25 cellular contexts compared by ENCODE assay signal in the genomic region with DNA sequence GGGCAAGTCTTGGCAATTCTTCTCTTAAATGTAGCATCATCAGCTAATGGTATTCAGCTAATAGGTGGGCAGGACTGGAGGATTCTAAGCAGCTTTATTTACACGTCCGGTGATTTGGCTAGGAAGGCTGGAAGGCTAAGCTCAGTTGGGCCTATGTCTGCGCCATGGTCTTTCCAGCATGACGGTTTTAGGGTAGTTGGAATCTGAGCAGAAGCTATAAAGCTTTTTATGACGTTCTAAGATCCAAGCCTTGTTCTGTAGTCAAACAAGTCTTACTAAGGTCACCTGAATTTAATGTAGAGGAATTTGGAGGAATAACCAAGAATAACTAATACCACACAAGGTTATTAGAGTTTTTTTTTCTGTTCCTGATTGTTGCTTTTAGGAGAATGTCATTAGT.
DNase-seq lines count a peak whose midpoint lies in the region; ATAC-seq and TF ChIP-seq lines count a peak whose summit lies in the region.
"Had no signal": no experiment of that assay in that cellular context is flagged by ENCODE, and none has a peak within 500 bp of the region (broad histone marks: within the 10 kb centered on the region; RNA-seq: fewer than 3 reads in every experiment).

No MANE protein-coding gene starts in this region.

- H3K4me1 ChIP-seq in CD4-positive, CD25-positive, alpha-beta regulatory T cell (ENCODE audit: control insufficient read depth, insufficient read depth, low read length, poor library complexity, severe bottlenecking), result peaks cover 37% of the 10 kb centered on the region
- H3K4me1 ChIP-seq in mucosa of descending colon (ENCODE audit: low read depth), result peaks cover 7% of the 10 kb centered on the region

- H3K36me3 ChIP-seq in CD4-positive, CD25-positive, alpha-beta regulatory T cell (ENCODE audit: control insufficient read depth, insufficient read depth, low read length), result peaks cover 28% of the 10 kb centered on the region
- H3K36me3 ChIP-seq in mucosa of descending colon (ENCODE audit: low read depth), result no peaks in the 10 kb centered on the region
- H3K36me3 ChIP-seq: adrenal gland, left ventricle myocardium inferior had no signal

- peaks cover 42% of the 10 kb centered on the region for H3K4me1 Mint-ChIP-seq in activated CD4-positive, alpha-beta T cell treated with anti-CD3 and anti-CD28 coated beads, Interleukin-2, amount 10 ng/mL, durations not matched to agents 24 days and 14 days
- peaks cover 65% of the 10 kb centered on the region for H3K4me1 Mint-ChIP-seq in activated CD4-positive, alpha-beta T cell treated with anti-CD3 and anti-CD28 coated beads for 36 hours
- peaks cover 45 to 90% (median 67%) of the 10 kb centered on the region in 4 donors for H3K4me1 Mint-ChIP-seq in CD4-positive, CD25-positive, alpha-beta regulatory T cell
- H3K4me1 Mint-ChIP-seq in activated T-helper 17 cell treated with anti-CD3 and anti-CD28 coated beads, Interleukin-2, amount 50 U/mL, for 72 hours, result peaks cover 55% of the 10 kb centered on the region
- H3K4me1 Mint-ChIP-seq: endodermal cell had no signal

- H3K4me3 ChIP-seq in CD4-positive, CD25-positive, alpha-beta regulatory T cell (ENCODE audit: low read depth, low read length), result no peak overlapping the region
- no peak overlapping the region for H3K4me3 ChIP-seq in mucosa of descending colon
- H3K4me3 ChIP-seq: adrenal gland, GM23248, left ventricle myocardium inferior, Peyer's patch had no signal

- no peak overlapping the region for H3K4me3 Mint-ChIP-seq in activated CD4-positive, alpha-beta T cell treated with anti-CD3 and anti-CD28 coated beads, Interleukin-2, amount 10 ng/mL, durations not matched to agents 24 days and 14 days
- H3K4me3 Mint-ChIP-seq in activated CD4-positive, alpha-beta T cell treated with anti-CD3 and anti-CD28 coated beads for 36 hours, result no peak overlapping the region
- H3K4me3 Mint-ChIP-seq in CD4-positive, CD25-positive, alpha-beta regulatory T cell, result peak overlapping the region in 2 of 4 donors; percentile 21 to 25
- no peak overlapping the region for H3K4me3 Mint-ChIP-seq in activated T-helper 17 cell treated with anti-CD3 and anti-CD28 coated beads, Interleukin-2, amount 50 U/mL, for 72 hours
- H3K4me3 Mint-ChIP-seq: endodermal cell; stimulated activated memory B cell treated with anti-CD40 and anti-IgM and Interleukin-4, amounts not matched to agents 10 μg/mL and 1 μg/mL and 100 μg/mL, for 72 hours; type B pancreatic cell had no signal

- H3K27me3 Mint-ChIP-seq in activated CD4-positive, alpha-beta T cell treated with anti-CD3 and anti-CD28 coated beads, Interleukin-2, amount 10 ng/mL, durations not matched to agents 24 days and 14 days, result no peaks in the 10 kb centered on the region
- no peaks in the 10 kb centered on the region for H3K27me3 Mint-ChIP-seq in activated CD4-positive, alpha-beta T cell treated with anti-CD3 and anti-CD28 coated beads for 36 hours
- peaks cover 5% of the 10 kb centered on the region for H3K27me3 Mint-ChIP-seq in CD4-positive, CD25-positive, alpha-beta regulatory T cell
- H3K27me3 Mint-ChIP-seq in activated T-helper 17 cell treated with anti-CD3 and anti-CD28 coated beads, Interleukin-2, amount 50 U/mL, for 72 hours, result no peaks in the 10 kb centered on the region
- H3K27me3 Mint-ChIP-seq: stimulated activated memory B cell treated with anti-CD40 and anti-IgM and Interleukin-4, amounts not matched to agents 10 μg/mL and 1 μg/mL and 100 μg/mL, for 72 hours; type B pancreatic cell had no signal

- no peak for TF ChIP-seq CTCF in mucosa of descending colon (IDR thresholded peaks at IDR 0.05)

- intact Hi-C loops in activated CD4-positive, alpha-beta T cell treated with anti-CD3 and anti-CD28 coated beads, Interleukin-2, amount 10 ng/mL, durations not matched to agents 24 days and 14 days (cut with micrococcal nuclease), result no loop called here
- intact Hi-C loops in activated CD4-positive, alpha-beta T cell treated with anti-CD3 and anti-CD28 coated beads for 36 hours (cut with DNase I, micrococcal nuclease), result no loop called here
- intact Hi-C loops in mucosa of descending colon (cut with DNase I, micrococcal nuclease), result no loop called here

- peaks cover 4% of the 10 kb centered on the region for H3K9me3 Mint-ChIP-seq in activated CD4-positive, alpha-beta T cell treated with anti-CD3 and anti-CD28 coated beads, Interleukin-2, amount 10 ng/mL, durations not matched to agents 24 days and 14 days
- peaks cover 6% of the 10 kb centered on the region for H3K9me3 Mint-ChIP-seq in activated CD4-positive, alpha-beta T cell treated with anti-CD3 and anti-CD28 coated beads for 36 hours (ENCODE audit: low read depth)
- H3K9me3 Mint-ChIP-seq in CD4-positive, CD25-positive, alpha-beta regulatory T cell, result peaks cover 0 to 5% (median 0%) of the 10 kb centered on the region in 7 donors
- no peaks in the 10 kb centered on the region for H3K9me3 Mint-ChIP-seq in activated T-helper 17 cell treated with anti-CD3 and anti-CD28 coated beads, Interleukin-2, amount 50 U/mL, for 72 hours

- H3K36me3 Mint-ChIP-seq in activated CD4-positive, alpha-beta T cell treated with anti-CD3 and anti-CD28 coated beads, Interleukin-2, amount 10 ng/mL, durations not matched to agents 24 days and 14 days (ENCODE audit: low read depth), result peaks cover 64% of the 10 kb centered on the region
- H3K36me3 Mint-ChIP-seq in activated CD4-positive, alpha-beta T cell treated with anti-CD3 and anti-CD28 coated beads for 36 hours (ENCODE audit: low read depth), result peaks cover 50% of the 10 kb centered on the region
- peaks cover 29% of the 10 kb centered on the region for H3K36me3 Mint-ChIP-seq in CD4-positive, CD25-positive, alpha-beta regulatory T cell
- peaks cover 73% of the 10 kb centered on the region for H3K36me3 Mint-ChIP-seq in activated T-helper 17 cell treated with anti-CD3 and anti-CD28 coated beads, Interleukin-2, amount 50 U/mL, for 72 hours (ENCODE audit: low read depth)

- peak; percentile 37 for DNase-seq in activated CD4-positive, alpha-beta T cell treated with anti-CD3 and anti-CD28 coated beads, Interleukin-2, amount 10 ng/mL, durations not matched to agents 24 days and 14 days
- no peak for DNase-seq in activated CD4-positive, alpha-beta T cell treated with anti-CD3 and anti-CD28 coated beads for 36 hours
- DNase-seq in CD4-positive, CD25-positive, alpha-beta regulatory T cell, result no peak
- DNase-seq in mucosa of descending colon (no peak), NCI-H446 (lab: John Stamatoyannopoulos, UW) (no peak), NCI-H1105 (lab: John Stamatoyannopoulos, UW) (no peak)
- DNase-seq: 8988T; activated CD4-positive, alpha-beta T cell treated with anti-CD3 and anti-CD28 coated beads for 4 hours; adrenal gland; central memory CD4-positive, alpha-beta T cell; dermis blood vessel endothelial cell; endodermal cell; GM23248; IMR-90; left ventricle myocardium inferior; NCI-H446 treated with DMSO at 0.1 percent for 48 hours; NCI-H82; Peyer's patch; SHP77; stimulated activated CD4-positive, alpha-beta T cell treated with anti-CD3 and anti-CD28 coated beads, Interleukin-15, amount 100 ng/mL, for 24 hours had no signal

- no peak for ATAC-seq in activated CD4-positive, alpha-beta T cell treated with anti-CD3 and anti-CD28 coated beads for 36 hours
- ATAC-seq in CD4-positive, CD25-positive, alpha-beta regulatory T cell (ENCODE audit: low read depth in 2 of 2), result no peak
- ATAC-seq in activated T-helper 17 cell treated with anti-CD3 and anti-CD28 coated beads, Interleukin-2, amount 50 U/mL, for 72 hours (replicated peaks), result no peak
- peak; percentile 66 for ATAC-seq in mucosa of descending colon
- ATAC-seq in GM18861 (IDR thresholded peaks at IDR 0.05; ENCODE audit: unreplicated experiment), result no peak
- ATAC-seq: stimulated activated memory B cell treated with anti-CD40 and anti-IgM and Interleukin-4, amounts not matched to agents 10 μg/mL and 1 μg/mL and 100 μg/mL, for 72 hours had no signal

- no peaks in the 10 kb centered on the region for H3K9me3 ChIP-seq in CD4-positive, CD25-positive, alpha-beta regulatory T cell (ENCODE audit: control insufficient read depth in 2 of 2, low read length in 2 of 2)
- no peaks in the 10 kb centered on the region for H3K9me3 ChIP-seq in mucosa of descending colon
- H3K9me3 ChIP-seq: adrenal gland, left ventricle myocardium inferior, Peyer's patch had no signal

- CTCF ChIA-PET in activated CD4-positive, alpha-beta T cell treated with anti-CD3 and anti-CD28 coated beads for 36 hours (lab: Charles Lee), result interaction anchor here (0.7 to 1.9 kb wide), 3 partner anchors 8 to 55 kb away, joined by 3 to 5 read pairs (median 3); no protein-coding TSS in a partner anchor

- H3K27ac Mint-ChIP-seq in activated CD4-positive, alpha-beta T cell treated with anti-CD3 and anti-CD28 coated beads, Interleukin-2, amount 10 ng/mL, durations not matched to agents 24 days and 14 days, result peak overlapping the region; percentile 11
- H3K27ac Mint-ChIP-seq in activated CD4-positive, alpha-beta T cell treated with anti-CD3 and anti-CD28 coated beads for 36 hours, result no peak overlapping the region
- peak overlapping the region in 1 of 3 donors; percentile 22 for H3K27ac Mint-ChIP-seq in CD4-positive, CD25-positive, alpha-beta regulatory T cell
- peak overlapping the region; percentile 82 for H3K27ac Mint-ChIP-seq in activated T-helper 17 cell treated with anti-CD3 and anti-CD28 coated beads, Interleukin-2, amount 50 U/mL, for 72 hours
- H3K27ac Mint-ChIP-seq: endodermal cell, type B pancreatic cell had no signal

- POLR2A ChIA-PET in activated CD4-positive, alpha-beta T cell treated with anti-CD3 and anti-CD28 coated beads for 36 hours (lab: Charles Lee), result interaction anchor here (1.5 kb wide), 1 partner anchor 49 kb away, joined by 3 read pairs; no protein-coding TSS in a partner anchor

- no peaks in the 10 kb centered on the region for H3K27me3 ChIP-seq in CD4-positive, CD25-positive, alpha-beta regulatory T cell (ENCODE audit: control insufficient read depth, insufficient read depth, low read length)
- H3K27me3 ChIP-seq: adrenal gland, Peyer's patch had no signal

- peak overlapping the region; percentile 5 for H3K27ac ChIP-seq in CD4-positive, CD25-positive, alpha-beta regulatory T cell (ENCODE audit: insufficient read depth, low read length, poor library complexity, severe bottlenecking)
- H3K27ac ChIP-seq: adrenal gland, C4-2B, GM23248, left ventricle myocardium inferior had no signal
